22 cellular contexts compared by ENCODE assay signal in genomic region chr10:43903451-43903850, GRCh38.
"Had no signal": no experiment of that assay in that cellular context is flagged by ENCODE, and none has a peak within 500 bp of the region (broad histone marks: within the 10 kb centered on the region; RNA-seq: fewer than 3 reads in every experiment).

No MANE protein-coding gene starts in this region.

- H3K4me3 ChIP-seq: dorsolateral prefrontal cortex, gastrocnemius medialis, hepatocyte, left lung, pancreas, right lobe of liver, thoracic aorta, tibial nerve, upper lobe of left lung, vagina had no signal

- H3K27me3 ChIP-seq: gastrocnemius medialis, hepatocyte, left lung, pancreas, right lobe of liver, tibial nerve, upper lobe of left lung, vagina had no signal

- H3K9me3 ChIP-seq: gastrocnemius medialis, left lung, neutrophil, pancreas, right lobe of liver, thoracic aorta, tibial nerve, upper lobe of left lung, vagina had no signal

- FAIRE-seq: colon, pancreas, small intestine had no signal

- H2AFZ ChIP-seq: hepatocyte had no signal

- ATAC-seq: gastrocnemius medialis; left cardiac atrium; left lung; naive thymus-derived CD8-positive, alpha-beta T cell; pancreas; stimulated activated naive B cell treated with anti-CD40 and anti-IgM and Interleukin-4, amounts not matched to agents 10 μg/mL and 1 μg/mL and 100 μg/mL, for 72 hours had no signal

- H3K79me2 ChIP-seq: hepatocyte had no signal

- DNase-seq: effector CD4-positive, alpha-beta T cell; foreskin fibroblast; gastrocnemius medialis; head of caudate nucleus; left cardiac atrium; left lung; naive thymus-derived CD8-positive, alpha-beta T cell; pancreas; retina; stimulated activated CD4-positive, alpha-beta T cell treated with anti-CD3 and anti-CD28 coated beads, Interleukin-15, amount 100 ng/mL, for 24 hours; stimulated activated CD4-positive, alpha-beta T cell treated with anti-CD3 and anti-CD28 coated beads, Interleukin-2, amount 100 ng/mL, for 48 hours; stimulated activated naive B cell treated with anti-CD40 and anti-IgM and Interleukin-4, amounts not matched to agents 10 μg/mL and 1 μg/mL and 100 μg/mL, for 72 hours; upper lobe of left lung had no signal

- H3K4me2 ChIP-seq: hepatocyte had no signal

- H3K36me3 ChIP-seq: gastrocnemius medialis, left lung, neutrophil, pancreas, right lobe of liver, thoracic aorta, tibial nerve, upper lobe of left lung, vagina had no signal

- H3K27ac ChIP-seq: dorsolateral prefrontal cortex, gastrocnemius medialis, hepatocyte, left lung, neutrophil, pancreas, right lobe of liver, thoracic aorta, tibial nerve, upper lobe of left lung, vagina had no signal

- H3K4me1 ChIP-seq: left lung, pancreas had no signal
